Comparison of ENCODE assay signal across 17 cellular contexts in genomic region chr20:37207176-37207575, GRCh38. TPM values are rescaled to one million over a fixed set of nuclear protein-coding genes. Genes with fewer than 3 reads are reported as not detected.
A peak's percentile ranks its signal among the peaks of the same experiment; 100 is the strongest.
DNase-seq lines count a peak whose midpoint lies in the region; ATAC-seq and FAIRE-seq lines count a peak whose summit lies in the region.
"Had no signal": no experiment of that assay in that cellular context is flagged by ENCODE, and none has a peak within 500 bp of the region (broad histone marks: within the 10 kb centered on the region; RNA-seq: fewer than 3 reads in every experiment).

No MANE protein-coding gene starts in this region.

- DNase-seq in HTR-8/SVneo (ENCODE audit: insufficient read length, low spot score): no peak
- peak; percentile 78 to 82 for DNase-seq in SJCRH30
- DNase-seq in foreskin melanocyte: peak; percentile 64
- DNase-seq in sciatic nerve (ENCODE audit: low spot score): peak; percentile 18
- DNase-seq in NCI-H2107 treated with DMSO at 0.1 percent for 48 hours (lab: John Stamatoyannopoulos, UW; ENCODE audit: unreplicated experiment): no peak
- DNase-seq in T-helper 9 cell: no peak
- DNase-seq: ACHN; CD4-positive, CD25-positive, alpha-beta regulatory T cell; DMS53; GF-D8; GOT3; H9 had no signal

- H3K4me1 ChIP-seq in SJCRH30: peaks cover 16% of the 10 kb centered on the region
- H3K4me1 ChIP-seq: BLaER1 treated with 17β-estradiol and CSF1 and Interleukin-3, amounts not matched to agents 10 nM and 100 nM had no signal

- peak; percentile 9 for FAIRE-seq in HTR-8/SVneo (lab: Jason Lieb, UNC)

- no peak overlapping the region for H3K4me3 ChIP-seq in SJCRH30
- H3K4me3 ChIP-seq: BLaER1 treated with 17β-estradiol and CSF1 and Interleukin-3, amounts not matched to agents 10 nM and 100 nM had no signal

- H3K27ac ChIP-seq in SJCRH30: 0 out of 2 replicates have a peak overlapping the region, but pooled peaks have one; percentile 4
- H3K27ac ChIP-seq: BLaER1 treated with 17β-estradiol and CSF1 and Interleukin-3, amounts not matched to agents 10 nM and 100 nM had no signal

- H3K27me3 ChIP-seq in SJCRH30: no peaks in the 10 kb centered on the region
- H3K27me3 ChIP-seq: BLaER1 treated with 17β-estradiol and CSF1 and Interleukin-3, amounts not matched to agents 10 nM and 100 nM had no signal

- intact Hi-C loops in sciatic nerve (cut with DNase I): no loop called here

- peaks cover 87% of the 10 kb centered on the region for H3K36me3 ChIP-seq in SJCRH30

- no peaks in the 10 kb centered on the region for H3K9me3 ChIP-seq in SJCRH30 (replicated peaks)
- H3K9me3 ChIP-seq: BLaER1 treated with 17β-estradiol and CSF1 and Interleukin-3, amounts not matched to agents 10 nM and 100 nM had no signal

- ATAC-seq in sciatic nerve: no peak
- no peak for ATAC-seq in GM18519 (IDR thresholded peaks at IDR 0.05; ENCODE audit: low FRiP score, unreplicated experiment)
- ATAC-seq in GM19351 (IDR thresholded peaks at IDR 0.05; ENCODE audit: unreplicated experiment): no peak

RNA-seq across cellular contexts. Expression of gene MROH8, which starts 27.8 kb away (rescaled TPM):
- total RNA-seq in SJCRH30 (2014; rRNA removed; shearing (Covaris generic)): 2.0 and 2.1 TPM in 2 replicates
- total RNA-seq in sciatic nerve: 5.2 TPM
- total RNA-seq: HT-29 had no signal

RNA-seq across cellular contexts. Expression of gene RPN2, which starts 28.0 kb away (rescaled TPM):
- total RNA-seq in SJCRH30 (2014; rRNA removed; shearing (Covaris generic)): 369 and 373 TPM in 2 replicates
- 97.9 TPM for total RNA-seq in sciatic nerve

RNA-seq across cellular contexts. Expression of gene GHRH, which starts 54.4 kb away (rescaled TPM):
- total RNA-seq in SJCRH30 (2014; rRNA removed; shearing (Covaris generic)): not detected in 2 replicates
- total RNA-seq in sciatic nerve: not detected
- total RNA-seq: A172; CD4-positive, CD25-positive, alpha-beta regulatory T cell; H9; HT-29 had no signal

Comparison
In these comparisons a context has a peak if more than half of its experiments do, and no peak if none do; other contexts are left out.
1. DNase-seq: peak in SJCRH30 (2 of 2), foreskin melanocyte (single experiment) and sciatic nerve (single experiment); none in HTR-8/SVneo (single experiment), NCI-H2107 treated with DMSO at 0.1 percent for 48 hours (single experiment) and T-helper 9 cell (single experiment).